10 cellular contexts compared by ENCODE assay signal in the genomic region with DNA sequence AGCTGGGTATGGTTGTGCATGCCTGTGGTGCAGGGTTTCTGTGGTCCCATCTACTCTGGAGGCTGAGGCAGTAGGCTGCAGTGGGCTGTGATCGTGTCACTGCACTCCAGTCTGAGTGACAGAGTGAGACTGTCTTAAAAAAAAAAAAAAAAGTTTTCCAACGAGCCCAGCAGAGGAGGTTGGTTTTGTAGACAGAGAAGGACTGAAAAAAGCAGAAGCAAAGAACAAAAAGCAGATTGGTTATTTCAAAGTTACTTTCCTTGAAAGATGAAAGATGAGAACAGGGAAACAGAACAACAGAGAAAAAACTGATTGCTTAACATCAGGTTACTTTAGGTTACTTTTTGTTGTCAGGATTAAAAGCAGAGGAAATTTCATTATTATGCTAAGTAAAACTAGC.
DNase-seq lines count a peak whose midpoint lies in the region; TF ChIP-seq lines count a peak whose summit lies in the region.
"Had no signal": no experiment of that assay in that cellular context is flagged by ENCODE, and none has a peak within 500 bp of the region (broad histone marks: within the 10 kb centered on the region; RNA-seq: fewer than 3 reads in every experiment).

No MANE protein-coding gene starts in this region.

- H3K4me3 ChIP-seq in fibroblast of the aortic adventitia (ENCODE audit: low read depth, low read length) (no peak overlapping the region), stomach (no peak overlapping the region)

- TF ChIP-seq POLR2A in stomach (IDR thresholded peaks at IDR 0.05) = no peak

- no peak for TF ChIP-seq EP300 in stomach (IDR thresholded peaks at IDR 0.05)

- 38 to 52% (median 48%) methylated on average over 2 of the region's 2 CpGs for WGBS in stomach, 5 donors

- H3K4me1 ChIP-seq in stomach = peaks cover 0 to 42% (median 5%) of the 10 kb centered on the region in 4 donors

- intact Hi-C loops in stomach (cut with DNase I; ENCODE audit: low total_unique reads) = no loop called here

- peak; percentile 34 for DNase-seq in activated T-cell treated with anti-CD3 and anti-CD28 coated beads, Interleukin-2, amount 50 U/mL, for 1 hour
- no peak for DNase-seq in activated T-cell treated with anti-CD3 and anti-CD28 coated beads, Interleukin-2, amount 50 U/mL, for 48 hours
- DNase-seq in SKM-1 (lab: John Stamatoyannopoulos, UW; ENCODE audit: unreplicated experiment) (peak; percentile 41), fibroblast of the aortic adventitia (ENCODE audit: low read depth) (peak; percentile 25), stomach (no peak), HEK293T (ENCODE audit: extremely low spot score) (no peak), NCI-H1417 treated with DMSO at 0.1 percent for 48 hours (lab: John Stamatoyannopoulos, UW) (no peak), T-helper 9 cell (no peak)
- DNase-seq: activated CD4-positive, alpha-beta T cell treated with anti-CD3 and anti-CD28 coated beads, Interleukin-2, amount 50 U/mL, for 4 hours; H7 had no signal

- CTCF ChIA-PET in HEK293T (lab: Yijun Ruan, JAX) = no interaction called here

- POLR2A ChIA-PET in HEK293T (lab: Yijun Ruan, JAX) = no interaction called here

- H3K27me3 ChIP-seq in stomach = no peaks in the 10 kb centered on the region

- H3K27ac ChIP-seq in stomach = peak overlapping the region in 4 of 5 donors; percentile 17 to 65 (median 38)

- no peaks in the 10 kb centered on the region for H3K9me3 ChIP-seq in stomach

- TF ChIP-seq CTCF in fibroblast of the aortic adventitia (IDR thresholded peaks at IDR 0.05; ENCODE audit: insufficient read depth, low read length) (no peak), stomach (IDR thresholded peaks at IDR 0.05) (no peak)

- H3K36me3 ChIP-seq in stomach = no peaks in the 10 kb centered on the region

TF ChIP-seq in HEK293T, 16 proteins besides CTCF, POLR2A, EP300 and RAD21:
- no peak for TF ChIP-seq FOXK2 (IDR thresholded peaks at IDR 0.05)
- no peak for TF ChIP-seq L3MBTL2 (conservative IDR thresholded peaks at IDR 0.05)
- TF ChIP-seq ZNF384 (IDR thresholded peaks at IDR 0.05) = no peak
- TF ChIP-seq TARDBP (IDR thresholded peaks at IDR 0.05) = no peak
- TF ChIP-seq FOXA1 (IDR thresholded peaks at IDR 0.05) = no peak
- no peak for TF ChIP-seq LEF1 (IDR thresholded peaks at IDR 0.05; ENCODE audit: borderline replicate concordance)
- no peak for TF ChIP-seq SUZ12 (IDR thresholded peaks at IDR 0.05)
- TF ChIP-seq CTBP1 (IDR thresholded peaks at IDR 0.05; ENCODE audit: borderline replicate concordance) = no peak
- TF ChIP-seq ELF4 (IDR thresholded peaks at IDR 0.05) = no peak
- TF ChIP-seq ARNT (IDR thresholded peaks at IDR 0.05) = no peak

Comparison
In these comparisons a context has a peak if more than half of its experiments do, and no peak if none do; other contexts are left out.
1. DNase-seq: peak in activated T-cell treated with anti-CD3 and anti-CD28 coated beads, Interleukin-2, amount 50 U/mL, for 1 hour (single experiment), SKM-1 (single experiment) and fibroblast of the aortic adventitia (single experiment); none in activated T-cell treated with anti-CD3 and anti-CD28 coated beads, Interleukin-2, amount 50 U/mL, for 48 hours (0 of 2), stomach (single experiment), HEK293T (single experiment), NCI-H1417 treated with DMSO at 0.1 percent for 48 hours (single experiment) and T-helper 9 cell (single experiment).